20 cellular contexts compared by ENCODE assay signal in the genomic region with DNA sequence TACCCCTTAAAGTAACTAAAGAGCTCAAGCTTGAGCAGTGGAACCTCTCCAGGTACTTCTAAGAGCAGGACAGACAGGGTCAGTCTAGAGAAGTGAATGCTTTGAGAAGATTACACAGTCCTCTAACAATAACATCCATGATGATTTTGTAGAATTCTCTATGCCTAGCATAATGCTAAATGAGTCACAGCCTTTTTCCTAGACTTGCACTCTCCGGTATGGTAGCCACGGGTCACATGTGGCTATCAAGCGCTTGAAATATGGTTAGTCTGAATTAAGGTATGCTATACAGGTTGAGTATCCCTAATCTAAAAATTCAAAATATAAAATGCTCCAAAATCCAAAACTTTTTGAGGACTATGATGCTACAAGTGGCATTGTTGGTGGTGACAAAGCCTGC.
"Had no signal": no experiment of that assay in that cellular context is flagged by ENCODE, and none has a peak within 500 bp of the region (broad histone marks: within the 10 kb centered on the region; RNA-seq: fewer than 3 reads in every experiment).

No MANE protein-coding gene starts in this region.

- FAIRE-seq: bronchial epithelial cell had no signal

- H3K4me3 ChIP-seq: adrenal gland, esophagus muscularis mucosa, heart left ventricle, left ventricle myocardium inferior, psoas muscle, sigmoid colon, suprapubic skin had no signal

- H3K27me3 Mint-ChIP-seq: activated B cell treated with CpG ODN at 0.5 μM for 24 hours; activated CD4-positive, alpha-beta T cell treated with anti-CD3 and anti-CD28 coated beads, Interleukin-2, amount 10 ng/mL, durations not matched to agents 7 days and 5 days; memory B cell had no signal

- H3K4me1 Mint-ChIP-seq: activated B cell treated with CpG ODN at 0.5 μM for 24 hours; activated CD4-positive, alpha-beta T cell treated with anti-CD3 and anti-CD28 coated beads, Interleukin-2, amount 10 ng/mL, durations not matched to agents 7 days and 5 days; memory B cell; nephron; T-helper 17 cell had no signal

- ATAC-seq: heart left ventricle, T-helper 17 cell had no signal

- H3K4me3 Mint-ChIP-seq: activated B cell treated with CpG ODN at 0.5 μM for 24 hours; activated CD4-positive, alpha-beta T cell treated with anti-CD3 and anti-CD28 coated beads, Interleukin-2, amount 10 ng/mL, durations not matched to agents 7 days and 5 days; activated naive CD4-positive, alpha-beta T cell treated with anti-CD3 and anti-CD28 coated beads for 36 hours; memory B cell; nephron; T-helper 17 cell had no signal

- H3K27ac Mint-ChIP-seq: activated B cell treated with CpG ODN at 0.5 μM for 24 hours; activated CD4-positive, alpha-beta T cell treated with anti-CD3 and anti-CD28 coated beads, Interleukin-2, amount 10 ng/mL, durations not matched to agents 7 days and 5 days; activated naive CD4-positive, alpha-beta T cell treated with anti-CD3 and anti-CD28 coated beads for 36 hours; memory B cell; nephron; T-helper 17 cell had no signal

- DNase-seq: activated B cell treated with CpG ODN at 0.5 μM for 24 hours; activated CD4-positive, alpha-beta T cell treated with anti-CD3 and anti-CD28 coated beads, Interleukin-2, amount 10 ng/mL, durations not matched to agents 7 days and 5 days; activated CD8-positive, alpha-beta memory T cell treated with anti-CD3 and anti-CD28 coated beads for 24 hours; activated naive CD4-positive, alpha-beta T cell treated with anti-CD3 and anti-CD28 coated beads for 36 hours; adrenal gland; foreskin melanocyte; heart left ventricle; islet precursor cell; left ventricle myocardium inferior; occipital lobe; psoas muscle; sigmoid colon; stimulated activated CD4-positive, alpha-beta T cell treated with anti-CD3 and anti-CD28 coated beads, Interleukin-2, amount 100 ng/mL, for 48 hours; stimulated activated naive CD4-positive, alpha-beta T cell treated with Interleukin-2 at 50 U/mL for 16 hours; T-helper 17 cell had no signal

- H3K27ac ChIP-seq: adrenal gland, esophagus muscularis mucosa, heart left ventricle, left ventricle myocardium inferior, psoas muscle, sigmoid colon, suprapubic skin had no signal

- H3K9me3 Mint-ChIP-seq: activated B cell treated with CpG ODN at 0.5 μM for 24 hours; activated CD4-positive, alpha-beta T cell treated with anti-CD3 and anti-CD28 coated beads, Interleukin-2, amount 10 ng/mL, durations not matched to agents 7 days and 5 days; activated naive CD4-positive, alpha-beta T cell treated with anti-CD3 and anti-CD28 coated beads for 36 hours; memory B cell; nephron had no signal

- H3K27me3 ChIP-seq: adrenal gland, esophagus muscularis mucosa, heart left ventricle, sigmoid colon, suprapubic skin had no signal

- H3K36me3 Mint-ChIP-seq: memory B cell had no signal

- H3K36me3 ChIP-seq: adrenal gland, esophagus muscularis mucosa, heart left ventricle, left ventricle myocardium inferior, sigmoid colon, suprapubic skin had no signal

- H3K9me3 ChIP-seq: adrenal gland, esophagus muscularis mucosa, heart left ventricle, left ventricle myocardium inferior, psoas muscle, sigmoid colon, suprapubic skin had no signal

- H3K4me1 ChIP-seq: suprapubic skin had no signal
